In the genomic region with DNA sequence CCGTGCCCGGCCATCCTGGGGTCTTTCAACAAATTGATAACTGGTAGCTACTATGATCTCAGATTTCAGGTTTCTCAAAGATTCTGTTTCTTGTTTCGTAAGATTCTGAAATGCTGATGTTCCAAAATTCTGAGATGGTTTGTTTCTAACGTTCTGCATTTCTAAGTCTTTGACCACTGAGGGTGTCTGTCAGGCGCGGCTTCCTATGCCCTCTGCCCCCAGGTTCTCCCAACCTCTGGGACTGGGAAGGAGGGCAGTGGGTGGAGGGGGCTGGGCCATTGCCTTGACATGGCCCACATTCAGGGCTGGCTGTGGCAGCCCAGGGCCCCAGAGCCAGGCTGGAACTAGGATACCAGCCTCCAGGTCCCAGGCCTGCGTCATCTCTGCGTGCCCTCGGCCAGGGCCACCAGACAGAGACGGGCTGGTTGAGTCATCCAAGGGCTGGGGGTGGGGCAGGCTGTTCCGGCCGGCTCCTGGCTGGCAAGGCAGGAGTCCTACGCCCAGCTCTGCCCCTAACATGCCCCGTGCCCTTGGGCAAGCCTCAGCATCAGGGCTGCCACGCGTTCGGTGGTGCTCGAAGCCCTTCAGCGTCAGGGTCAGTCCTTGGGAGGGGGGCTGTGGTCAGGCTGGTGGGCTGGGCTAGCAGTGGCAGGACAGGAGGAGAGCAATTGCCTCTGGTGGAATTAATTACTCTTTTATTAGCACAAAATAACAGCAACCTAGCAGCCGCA, we compare ENCODE assay signal across 8 cellular contexts. TPM values are rescaled to one million over a fixed set of nuclear protein-coding genes. Genes with fewer than 3 reads are reported as not detected.
DNase-seq lines count a peak whose midpoint lies in the region; ATAC-seq and TF ChIP-seq lines count a peak whose summit lies in the region.

No MANE protein-coding gene starts in this region.

- H3K36me3 ChIP-seq in HUES48 (ENCODE audit: control insufficient read depth, insufficient read depth, low read length) (0 out of 2 replicates have a peak, but pooled peaks cover 4% of the 10 kb centered on the region), spleen (peaks cover 0 to 11% (median 0%) of the 10 kb centered on the region in 6 donors)

- peak; percentile 41 for DNase-seq in AG10803 (ENCODE audit: low read depth)
- DNase-seq in activated naive CD8-positive, alpha-beta T cell treated with anti-CD3 and anti-CD28 coated beads, Interleukin-2, amount 10 ng/mL, durations not matched to agents 7 days and 5 days = no peak
- DNase-seq in spleen = peak; percentile 92
- DNase-seq in NCI-H1105 treated with DMSO at 0.1 percent for 48 hours (lab: John Stamatoyannopoulos, UW) = no peak
- no peak for DNase-seq in UCSD-AML1 (lab: John Stamatoyannopoulos, UW; ENCODE audit: unreplicated experiment)

- WGBS in spleen, 5 donors = 54 to 84% (median 68%) methylated on average over 13 to 20 of the region's 20 CpGs

- H3K27ac ChIP-seq in HUES48 (ENCODE audit: low read depth, low read length) = peak overlapping the region; percentile 20
- H3K27ac ChIP-seq in spleen = peak overlapping the region; percentile 89 to 98 (median 95)

- H3K9me3 ChIP-seq in HUES48 (ENCODE audit: control insufficient read depth, insufficient read depth, low read length) (no peaks in the 10 kb centered on the region), iPS-18c (ENCODE audit: control insufficient read depth, insufficient read depth, low read length) (no peaks in the 10 kb centered on the region), spleen (no peaks in the 10 kb centered on the region)

- POLR2A ChIA-PET in activated naive CD8-positive, alpha-beta T cell treated with anti-CD3 and anti-CD28 coated beads, Interleukin-2, amount 10 ng/mL, durations not matched to agents 7 days and 5 days (lab: Charles Lee) = interaction anchor here (1.4 to 6.1 kb wide), 4 partner anchors 8 to 61 kb away, joined by 6 to 145 read pairs (median 22); a partner anchor contains a TSS

- no peaks in the 10 kb centered on the region for H3K9me3 Mint-ChIP-seq in activated naive CD8-positive, alpha-beta T cell treated with anti-CD3 and anti-CD28 coated beads, Interleukin-2, amount 10 ng/mL, durations not matched to agents 7 days and 5 days

- peak overlapping the region; percentile 52 for H3K4me3 ChIP-seq in AG10803 (ENCODE audit: low read length)
- H3K4me3 ChIP-seq in HUES48 (ENCODE audit: low read depth, low read length) = peak overlapping the region; percentile 44; the same call in 1 of the 2 replicates
- H3K4me3 ChIP-seq in iPS-18c (ENCODE audit: insufficient read depth, low read depth, low read length) = peak overlapping the region; percentile 38; the same call in 1 of the 2 replicates
- H3K4me3 ChIP-seq in spleen = peak overlapping the region in 7 of 8 donors; percentile 41 to 82 (median 57)

- H3K27me3 Mint-ChIP-seq in activated naive CD8-positive, alpha-beta T cell treated with anti-CD3 and anti-CD28 coated beads, Interleukin-2, amount 10 ng/mL, durations not matched to agents 7 days and 5 days = peaks cover 5% of the 10 kb centered on the region

- H3K27ac Mint-ChIP-seq in activated naive CD8-positive, alpha-beta T cell treated with anti-CD3 and anti-CD28 coated beads, Interleukin-2, amount 10 ng/mL, durations not matched to agents 7 days and 5 days = peak overlapping the region; percentile 92

- H3K27me3 ChIP-seq in HUES48 (ENCODE audit: control insufficient read depth, insufficient read depth, low read length) (no peaks in the 10 kb centered on the region), spleen (replicated peaks in 1 of 7) (no peaks in the 10 kb centered on the region)

- H3K36me3 Mint-ChIP-seq in activated naive CD8-positive, alpha-beta T cell treated with anti-CD3 and anti-CD28 coated beads, Interleukin-2, amount 10 ng/mL, durations not matched to agents 7 days and 5 days = peaks cover 4% of the 10 kb centered on the region

- intact Hi-C loops in spleen (cut with DNase I; ENCODE audit: low total_unique reads) = no loop called here

- no peak overlapping the region for H3K9ac ChIP-seq in HUES48 (ENCODE audit: low read depth, low read length)

- no peak for TF ChIP-seq CTCF in AG10803 (conservative IDR thresholded peaks at IDR 0.05; ENCODE audit: low read length)
- TF ChIP-seq CTCF in spleen (IDR thresholded peaks at IDR 0.05 in 8 of 11, conservative IDR thresholded peaks at IDR 0.05 in 3 of 11) = no peak

- peak overlapping the region; percentile 89 for H3K4me3 Mint-ChIP-seq in activated naive CD8-positive, alpha-beta T cell treated with anti-CD3 and anti-CD28 coated beads, Interleukin-2, amount 10 ng/mL, durations not matched to agents 7 days and 5 days

- TF ChIP-seq POLR2A in spleen (IDR thresholded peaks at IDR 0.05) = no peak

- H3K4me1 Mint-ChIP-seq in activated naive CD8-positive, alpha-beta T cell treated with anti-CD3 and anti-CD28 coated beads, Interleukin-2, amount 10 ng/mL, durations not matched to agents 7 days and 5 days = peaks cover 21% of the 10 kb centered on the region

- H3K4me1 ChIP-seq in HUES48 (ENCODE audit: control insufficient read depth, insufficient read depth, low read length) (peaks cover 17% of the 10 kb centered on the region; the same call in 1 of the 2 replicates), spleen (peaks cover 27 to 97% (median 54%) of the 10 kb centered on the region in 6 donors)

- ATAC-seq in activated naive CD8-positive, alpha-beta T cell treated with anti-CD3 and anti-CD28 coated beads, Interleukin-2, amount 10 ng/mL, durations not matched to agents 7 days and 5 days (ENCODE audit: low read depth) = no peak
- no peak for ATAC-seq in HG03095 (IDR thresholded peaks at IDR 0.05; ENCODE audit: unreplicated experiment)

RNA-seq across cellular contexts. Expression of a gene that starts 5.2 kb away (rescaled TPM):
- total RNA-seq in activated naive CD8-positive, alpha-beta T cell treated with anti-CD3 and anti-CD28 coated beads, Interleukin-2, amount 10 ng/mL, durations not matched to agents 7 days and 5 days = 10 to 100 TPM; 63.2 to 69.1 TPM
- total RNA-seq in spleen = 100 to 1,000 TPM in 3 of 7 donors, 10 to 100 TPM in 4; 48.5 to 192 (median 66.6) TPM
- polyA plus RNA-seq in spleen = 100 to 1,000 TPM in 1 of 3 donors, 10 to 100 TPM in 2; 94.6 to 123 (median 95.1) TPM

RNA-seq across cellular contexts. Expression of a gene that starts 8.7 kb away (rescaled TPM):
- total RNA-seq in activated naive CD8-positive, alpha-beta T cell treated with anti-CD3 and anti-CD28 coated beads, Interleukin-2, amount 10 ng/mL, durations not matched to agents 7 days and 5 days = 1 to 10 TPM; 2.8 to 3.0 TPM
- total RNA-seq in spleen = 10 to 100 TPM; 12.7 to 27.3 (median 21.3) TPM
- polyA plus RNA-seq in spleen = 1 to 10 TPM; 2.6 to 6.2 (median 3.0) TPM

RNA-seq across cellular contexts. Expression of a gene that starts 11.3 kb away (rescaled TPM):
- not detected for total RNA-seq in activated naive CD8-positive, alpha-beta T cell treated with anti-CD3 and anti-CD28 coated beads, Interleukin-2, amount 10 ng/mL, durations not matched to agents 7 days and 5 days
- not detected for total RNA-seq in spleen
- polyA plus RNA-seq in spleen = under 1 TPM in 1 of 3 donors, not detected in 2; 0.10 TPM

RNA-seq across cellular contexts. Expression of a gene that starts 19.0 kb away (rescaled TPM):
- 100 to 1,000 TPM; 161 to 166 TPM for total RNA-seq in activated naive CD8-positive, alpha-beta T cell treated with anti-CD3 and anti-CD28 coated beads, Interleukin-2, amount 10 ng/mL, durations not matched to agents 7 days and 5 days
- 10 to 100 TPM; 72.2 to 95.8 (median 88.1) TPM for total RNA-seq in spleen
- 100 to 1,000 TPM; 135 to 146 (median 141) TPM for polyA plus RNA-seq in spleen

RNA-seq across cellular contexts. Expression of a gene that starts 20.6 kb away (rescaled TPM):
- 100 to 1,000 TPM; 168 to 195 TPM for total RNA-seq in activated naive CD8-positive, alpha-beta T cell treated with anti-CD3 and anti-CD28 coated beads, Interleukin-2, amount 10 ng/mL, durations not matched to agents 7 days and 5 days
- total RNA-seq in spleen = 100 to 1,000 TPM in 4 of 7 donors, 10 to 100 TPM in 3; 68.1 to 143 (median 117) TPM
- 10 to 100 TPM; 40.5 to 70.8 (median 53.7) TPM for polyA plus RNA-seq in spleen

Comparison
In these comparisons a context has a peak if more than half of its experiments do, and no peak if none do; other contexts are left out.
1. DNase-seq: peak in AG10803 (single experiment) and spleen (single experiment); none in activated naive CD8-positive, alpha-beta T cell treated with anti-CD3 and anti-CD28 coated beads, Interleukin-2, amount 10 ng/mL, durations not matched to agents 7 days and 5 days (single experiment), NCI-H1105 treated with DMSO at 0.1 percent for 48 hours (single experiment) and UCSD-AML1 (single experiment).
2. Peak in every context shown above with its lines, with median percentiles within 50 percentile points of each other: H3K4me3 ChIP-seq.